26 cellular contexts compared by ENCODE assay signal in the genomic region with DNA sequence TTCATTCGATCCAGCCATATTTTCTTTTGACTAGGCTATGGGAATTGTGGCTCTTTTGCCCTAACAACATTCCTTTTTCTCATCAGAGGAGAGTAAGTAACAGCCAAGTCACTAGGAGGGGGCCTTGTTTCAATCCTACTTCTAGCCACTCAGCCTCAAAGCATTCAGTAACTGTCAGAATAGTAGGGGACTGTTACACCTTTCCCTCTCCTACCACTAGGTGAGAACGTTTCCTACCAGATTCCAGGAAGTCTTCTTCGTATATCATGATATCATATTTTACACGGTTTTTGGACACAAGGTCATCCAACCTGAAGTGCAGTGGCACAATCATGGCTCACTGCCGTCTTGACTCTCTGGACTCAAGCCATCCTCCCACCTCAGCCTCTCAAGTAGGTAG.
"Had no signal": no experiment of that assay in that cellular context is flagged by ENCODE, and none has a peak within 500 bp of the region (broad histone marks: within the 10 kb centered on the region; RNA-seq: fewer than 3 reads in every experiment).

No MANE protein-coding gene starts in this region.

- H3K36me3 ChIP-seq: left ventricle myocardium inferior, neural progenitor cell, neutrophil, ovary, right atrium auricular region, right lobe of liver, tibial nerve, uterus had no signal

- H3K9me3 Mint-ChIP-seq: nephron progenitor cell; neural progenitor cell; stimulated activated memory B cell treated with anti-CD40 and anti-IgM and Interleukin-4, amounts not matched to agents 10 μg/mL and 1 μg/mL and 100 μg/mL, for 72 hours; stimulated activated naive CD8-positive, alpha-beta T cell treated with anti-CD3 and anti-CD28 coated beads, Interleukin-15, amount 100 ng/mL, for 72 hours; type B pancreatic cell had no signal

- H3K4me3 Mint-ChIP-seq: memory B cell; natural killer cell; nephron progenitor cell; neural progenitor cell; stimulated activated memory B cell treated with anti-CD40 and anti-IgM and Interleukin-4, amounts not matched to agents 10 μg/mL and 1 μg/mL and 100 μg/mL, for 72 hours; stimulated activated naive CD8-positive, alpha-beta T cell treated with anti-CD3 and anti-CD28 coated beads, Interleukin-15, amount 100 ng/mL, for 72 hours; type B pancreatic cell had no signal

- H3K27me3 Mint-ChIP-seq: memory B cell; progenitor cell of endocrine pancreas; stimulated activated memory B cell treated with anti-CD40 and anti-IgM and Interleukin-4, amounts not matched to agents 10 μg/mL and 1 μg/mL and 100 μg/mL, for 72 hours; stimulated activated naive CD8-positive, alpha-beta T cell treated with anti-CD3 and anti-CD28 coated beads, Interleukin-15, amount 100 ng/mL, for 72 hours; type B pancreatic cell had no signal

- H3K4me3 ChIP-seq: left ventricle myocardium inferior, lung, neural progenitor cell, ovary, right atrium auricular region, right lobe of liver, smooth muscle cell, tibial nerve, uterus had no signal

- H3K4me1 ChIP-seq: neural progenitor cell, right lobe of liver, tibial nerve, uterus had no signal

- H3K27me3 ChIP-seq: neural progenitor cell, neutrophil, ovary, right atrium auricular region, right lobe of liver, tibial nerve, uterus had no signal

- H3K4me2 ChIP-seq: neural progenitor cell, smooth muscle cell had no signal

- ATAC-seq: natural killer cell; right lobe of liver; stimulated activated memory B cell treated with anti-CD40 and anti-IgM and Interleukin-4, amounts not matched to agents 10 μg/mL and 1 μg/mL and 100 μg/mL, for 72 hours; stimulated activated naive CD8-positive, alpha-beta T cell treated with anti-CD3 and anti-CD28 coated beads, Interleukin-15, amount 100 ng/mL, for 72 hours had no signal

- H3K27ac Mint-ChIP-seq: memory B cell; natural killer cell; nephron progenitor cell; neural progenitor cell; progenitor cell of endocrine pancreas; stimulated activated memory B cell treated with anti-CD40 and anti-IgM and Interleukin-4, amounts not matched to agents 10 μg/mL and 1 μg/mL and 100 μg/mL, for 72 hours; stimulated activated naive CD8-positive, alpha-beta T cell treated with anti-CD3 and anti-CD28 coated beads, Interleukin-15, amount 100 ng/mL, for 72 hours; type B pancreatic cell had no signal

- H3K9me3 ChIP-seq: left ventricle myocardium inferior, neutrophil, ovary, right atrium auricular region, right lobe of liver, tibial nerve, uterus had no signal

- H3K27ac ChIP-seq: left ventricle myocardium inferior, neural progenitor cell, neutrophil, ovary, right atrium auricular region, right lobe of liver, tibial nerve, uterus had no signal

- H2AFZ ChIP-seq: neural progenitor cell had no signal

- H3K4me1 Mint-ChIP-seq: memory B cell; natural killer cell; nephron progenitor cell; stimulated activated memory B cell treated with anti-CD40 and anti-IgM and Interleukin-4, amounts not matched to agents 10 μg/mL and 1 μg/mL and 100 μg/mL, for 72 hours; stimulated activated naive CD8-positive, alpha-beta T cell treated with anti-CD3 and anti-CD28 coated beads, Interleukin-15, amount 100 ng/mL, for 72 hours had no signal

- H3K9ac ChIP-seq: neural progenitor cell had no signal

- H3K36me3 Mint-ChIP-seq: memory B cell; natural killer cell; neural progenitor cell; stimulated activated memory B cell treated with anti-CD40 and anti-IgM and Interleukin-4, amounts not matched to agents 10 μg/mL and 1 μg/mL and 100 μg/mL, for 72 hours; type B pancreatic cell had no signal

- DNase-seq: hypothalamus; islet precursor cell; left ventricle myocardium inferior; natural killer cell; nephron progenitor cell; occipital lobe; ovary; right lobe of liver; stimulated activated CD4-positive, alpha-beta T cell treated with anti-CD3 and anti-CD28 coated beads, Interleukin-1b, Interleukin-23, amount 100 ng/mL, for 48 hours; stimulated activated CD4-positive, alpha-beta T cell treated with anti-CD3 and anti-CD28 coated beads, Interleukin-2, amount 100 ng/mL, for 48 hours; stimulated activated CD4-positive, alpha-beta T cell treated with anti-CD3 and anti-CD28 coated beads, Interleukin-4, amount 100 ng/mL, for 4 hours; stimulated activated CD8-positive, alpha-beta memory T cell treated with anti-CD3 and anti-CD28 coated beads, Interleukin-4, amount 100 ng/mL, for 48 hours; stimulated activated naive CD4-positive, alpha-beta T cell treated with Interleukin-2 at 50 U/mL for 16 hours; stimulated activated naive CD8-positive, alpha-beta T cell treated with anti-CD3 and anti-CD28 coated beads, Interleukin-15, amount 100 ng/mL, for 72 hours; substantia nigra; uterus had no signal
